In genomic region chr12:56601503-56601902, GRCh38 we compare ENCODE assay signal across 9 cellular contexts. TPM values are rescaled to one million over a fixed set of nuclear protein-coding genes. Genes with fewer than 3 reads are reported as not detected.
A peak's percentile ranks its signal among the peaks of the same experiment; 100 is the strongest.
DNase-seq lines count a peak whose midpoint lies in the region; ATAC-seq and TF ChIP-seq lines count a peak whose summit lies in the region.
"Had no signal": no experiment of that assay in that cellular context is flagged by ENCODE, and none has a peak within 500 bp of the region (broad histone marks: within the 10 kb centered on the region; RNA-seq: fewer than 3 reads in every experiment).

No MANE protein-coding gene starts in this region.

- H3K27me3 Mint-ChIP-seq in activated naive CD8-positive, alpha-beta T cell treated with anti-CD3 and anti-CD28 coated beads, Interleukin-2, amount 10 ng/mL, durations not matched to agents 7 days and 5 days, result no peaks in the 10 kb centered on the region

- peak overlapping the region; percentile 18 for H3K9ac ChIP-seq in mesenchymal stem cell (ENCODE audit: low read length)

- TF ChIP-seq POLR2A in NB4 (IDR thresholded peaks at IDR 0.05; ENCODE audit: extremely low read depth, insufficient read length), result no peak

- WGBS in mesenchymal stem cell, result 76% methylated on average over 3 of the region's 3 CpGs

- no peak overlapping the region for H3K4me3 ChIP-seq in NB4 (ENCODE audit: low read depth, low read length)
- no peak overlapping the region for H3K4me3 ChIP-seq in mesenchymal stem cell (ENCODE audit: insufficient read depth in 1 of 2, low read depth in 1 of 2, low read length in 2 of 2)
- H3K4me3 ChIP-seq: spleen had no signal

- H3K9me3 ChIP-seq in mesenchymal stem cell (ENCODE audit: control insufficient read depth, low read length), result no peaks in the 10 kb centered on the region
- H3K9me3 ChIP-seq: spleen had no signal

- peak; percentile 41 for TF ChIP-seq CTCF in NB4 (IDR thresholded peaks at IDR 0.05; ENCODE audit: low read depth, low read length)

- H3K4me1 Mint-ChIP-seq in activated naive CD8-positive, alpha-beta T cell treated with anti-CD3 and anti-CD28 coated beads, Interleukin-2, amount 10 ng/mL, durations not matched to agents 7 days and 5 days, result no peaks in the 10 kb centered on the region

- peaks cover 30% of the 10 kb centered on the region for H3K36me3 Mint-ChIP-seq in activated naive CD8-positive, alpha-beta T cell treated with anti-CD3 and anti-CD28 coated beads, Interleukin-2, amount 10 ng/mL, durations not matched to agents 7 days and 5 days

- no peak overlapping the region for H3K18ac ChIP-seq in mesenchymal stem cell (ENCODE audit: low read depth in 1 of 2, low read length in 2 of 2)

- ATAC-seq in activated naive CD8-positive, alpha-beta T cell treated with anti-CD3 and anti-CD28 coated beads, Interleukin-2, amount 10 ng/mL, durations not matched to agents 7 days and 5 days (ENCODE audit: low read depth), result peak; percentile 64

- no peak overlapping the region for H2BK15ac ChIP-seq in mesenchymal stem cell (ENCODE audit: low read depth, poor library complexity, severe bottlenecking)

- DNase-seq in ELF-1 (ENCODE audit: low read depth, low spot score) (peak; percentile 27), NB4 (ENCODE audit: low read depth) (peak; percentile 57), mesenchymal stem cell (no peak), ureter (ENCODE audit: low spot score) (no peak), nucleus accumbens (lab: John Stamatoyannopoulos, UW) (no peak), dedifferentiated amniotic fluid mesenchymal stem cell (ENCODE audit: extremely low spot score) (no peak), hepatic stellate cell (ENCODE audit: low spot score) (no peak)
- peak; percentile 45 for DNase-seq in activated naive CD8-positive, alpha-beta T cell treated with anti-CD3 and anti-CD28 coated beads, Interleukin-2, amount 10 ng/mL, durations not matched to agents 7 days and 5 days
- DNase-seq: spleen had no signal

- peaks cover 38% of the 10 kb centered on the region for H3K79me1 ChIP-seq in mesenchymal stem cell (replicated peaks; ENCODE audit: low read length, poor library complexity, severe bottlenecking)

- H2BK5ac ChIP-seq in mesenchymal stem cell (ENCODE audit: low read depth, low read length, poor library complexity, severe bottlenecking), result no peak overlapping the region

- peaks cover 82 to 100% of the 10 kb centered on the region in 2 experiments for H3K36me3 ChIP-seq in mesenchymal stem cell (ENCODE audit: control insufficient read depth in 1 of 2, insufficient read depth in 2 of 2, low read depth in 1 of 2, low read length in 2 of 2)

- H2BK120ac ChIP-seq in mesenchymal stem cell (ENCODE audit: low read depth, low read length), result no peak overlapping the region

- H4K91ac ChIP-seq in mesenchymal stem cell (ENCODE audit: low read length), result no peak overlapping the region

- H3K14ac ChIP-seq in mesenchymal stem cell (ENCODE audit: low read length in 2 of 2), result no peak overlapping the region

- no peak overlapping the region for H3K4me3 Mint-ChIP-seq in activated naive CD8-positive, alpha-beta T cell treated with anti-CD3 and anti-CD28 coated beads, Interleukin-2, amount 10 ng/mL, durations not matched to agents 7 days and 5 days

- peaks cover 5% of the 10 kb centered on the region for H3K4me1 ChIP-seq in mesenchymal stem cell (ENCODE audit: control insufficient read depth, insufficient read depth, low read depth, low read length)
- H3K4me1 ChIP-seq: spleen had no signal

- no peaks in the 10 kb centered on the region for H3K9me3 Mint-ChIP-seq in activated naive CD8-positive, alpha-beta T cell treated with anti-CD3 and anti-CD28 coated beads, Interleukin-2, amount 10 ng/mL, durations not matched to agents 7 days and 5 days

- H3K23ac ChIP-seq in mesenchymal stem cell (ENCODE audit: low read length in 2 of 2), result no peak overlapping the region

- no peak overlapping the region for H3K27ac ChIP-seq in mesenchymal stem cell (ENCODE audit: low read length, poor library complexity, severe bottlenecking)

- H3K27me3 ChIP-seq in mesenchymal stem cell (ENCODE audit: control insufficient read depth in 1 of 2, insufficient read depth in 1 of 2, low read length in 2 of 2), result no peaks in the 10 kb centered on the region
- H3K27me3 ChIP-seq: spleen had no signal

- H4K8ac ChIP-seq in mesenchymal stem cell (ENCODE audit: low read length), result no peak overlapping the region

- H3K4ac ChIP-seq in mesenchymal stem cell (ENCODE audit: low read depth in 1 of 2, low read length in 2 of 2), result no peak overlapping the region

- H3K27ac Mint-ChIP-seq in activated naive CD8-positive, alpha-beta T cell treated with anti-CD3 and anti-CD28 coated beads, Interleukin-2, amount 10 ng/mL, durations not matched to agents 7 days and 5 days, result no peak overlapping the region

- no peak overlapping the region for H2AFZ ChIP-seq in mesenchymal stem cell (ENCODE audit: low read depth, low read length)

- no peak overlapping the region for H2AK5ac ChIP-seq in mesenchymal stem cell (ENCODE audit: low read length, severe bottlenecking)

- H2BK12ac ChIP-seq in mesenchymal stem cell (ENCODE audit: low read length in 2 of 2), result no peak overlapping the region

- no peak overlapping the region for H3K4me2 ChIP-seq in mesenchymal stem cell (ENCODE audit: low read length, poor library complexity, severe bottlenecking)

- POLR2A ChIA-PET in activated naive CD8-positive, alpha-beta T cell treated with anti-CD3 and anti-CD28 coated beads, Interleukin-2, amount 10 ng/mL, durations not matched to agents 7 days and 5 days (lab: Charles Lee), result interaction anchor here (1.0 to 1.6 kb wide), 2 partner anchors 34 to 44 kb away, joined by 3 to 7 read pairs; partner anchors contain the start of gene ATP5F1B

RNA-seq across cellular contexts. Expression of gene BAZ2A, which starts 28.6 kb away (rescaled TPM):
- 100 to 1,000 TPM; 139 to 145 TPM for total RNA-seq in activated naive CD8-positive, alpha-beta T cell treated with anti-CD3 and anti-CD28 coated beads, Interleukin-2, amount 10 ng/mL, durations not matched to agents 7 days and 5 days
- polyA plus RNA-seq in mesenchymal stem cell (2013, experiment 1 of 2), result 80.3 TPM
- polyA plus RNA-seq in mesenchymal stem cell (2013, experiment 2 of 2), result 69.0 TPM
- total RNA-seq in ureter, result 141 TPM

RNA-seq across cellular contexts. Expression of gene ATP5F1B, which starts 44.3 kb away (rescaled TPM):
- total RNA-seq in activated naive CD8-positive, alpha-beta T cell treated with anti-CD3 and anti-CD28 coated beads, Interleukin-2, amount 10 ng/mL, durations not matched to agents 7 days and 5 days, result 100 to 1,000 TPM; 468 to 471 TPM
- 489 TPM for polyA plus RNA-seq in mesenchymal stem cell (2013, experiment 1 of 2)
- 517 TPM for polyA plus RNA-seq in mesenchymal stem cell (2013, experiment 2 of 2)
- total RNA-seq in ureter, result 601 TPM

Comparison
In these comparisons a context has a peak if more than half of its experiments do, and no peak if none do; other contexts are left out.
1. DNase-seq: peak in ELF-1 (single experiment), NB4 (single experiment) and activated naive CD8-positive, alpha-beta T cell treated with anti-CD3 and anti-CD28 coated beads, Interleukin-2, amount 10 ng/mL, durations not matched to agents 7 days and 5 days (single experiment); none in mesenchymal stem cell (single experiment), ureter (single experiment), nucleus accumbens (0 of 56), dedifferentiated amniotic fluid mesenchymal stem cell (single experiment) and hepatic stellate cell (single experiment).